8 cellular contexts compared by ENCODE assay signal in genomic region chr1:8133657-8134430, GRCh38.
A peak's percentile ranks its signal among the peaks of the same experiment; 100 is the strongest.
DNase-seq lines count a peak whose midpoint lies in the region; ATAC-seq, FAIRE-seq and TF ChIP-seq lines count a peak whose summit lies in the region.

No MANE protein-coding gene starts in this region.

- in situ Hi-C loops in astrocyte of the spinal cord (cut with HindIII; ENCODE audit: low sequenced_read_pairs): no loop called here

- H3K4me3 ChIP-seq in astrocyte of the spinal cord (ENCODE audit: low read depth, low read length) (no peak overlapping the region), skin epidermis (peak overlapping the region in 1 of 7 experiments; percentile 11)

- ATAC-seq in HG03097 (IDR thresholded peaks at IDR 0.05; ENCODE audit: low FRiP score, unreplicated experiment): no peak
- ATAC-seq in HG02973 (IDR thresholded peaks at IDR 0.05; ENCODE audit: unreplicated experiment): no peak

- no peak for TF ChIP-seq CTCF in astrocyte of the spinal cord (IDR thresholded peaks at IDR 0.05; ENCODE audit: low read depth, low read length)

- H3K27ac ChIP-seq in skin epidermis: peak overlapping the region in 15 of 21 experiments; percentile 14 to 80 (median 61)

- DNase-seq in H54 (ENCODE audit: insufficient read length, low spot score) (peak; percentile 15), astrocyte of the spinal cord (ENCODE audit: low read depth, low spot score) (peak; percentile 98), iris pigment epithelial cell (ENCODE audit: low read depth) (peak; percentile 96), AML-193 (lab: John Stamatoyannopoulos, UW) (no peak)
- DNase-seq in activated CD4-positive, alpha-beta T cell treated with anti-CD3 and anti-CD28 coated beads for 1 hour: no peak

- no peak for FAIRE-seq in H54 (lab: Jason Lieb, UNC)

- no peak for TF ChIP-seq POLR2A in H54 (IDR thresholded peaks at IDR 0.05; ENCODE audit: low read depth, low read length)

Comparison
In these comparisons a context has a peak if more than half of its experiments do, and no peak if none do; other contexts are left out.
1. DNase-seq: peak in H54 (single experiment), astrocyte of the spinal cord (single experiment) and iris pigment epithelial cell (single experiment); none in activated CD4-positive, alpha-beta T cell treated with anti-CD3 and anti-CD28 coated beads for 1 hour (single experiment) and AML-193 (0 of 2).